Comparison of ENCODE assay signal across 28 cellular contexts in genomic region chrX:123550829-123551228, GRCh38.
"Had no signal": no experiment of that assay in that cellular context is flagged by ENCODE, and none has a peak within 500 bp of the region (broad histone marks: within the 10 kb centered on the region; RNA-seq: fewer than 3 reads in every experiment).

No MANE protein-coding gene starts in this region.

- H3K4me1 ChIP-seq: colonic mucosa, esophagus squamous epithelium, gastrocnemius medialis, heart right ventricle, left lung, lower lobe of right lung had no signal

- H3K27me3 Mint-ChIP-seq: dendritic cell treated with granulocyte-macrophage colony-stimulating factor and Interleukin-4, amounts not matched to agents 40 ng/mL and 50 ng/mL, for 4 days had no signal

- H3K27ac ChIP-seq: colonic mucosa, epithelial cell of prostate, esophagus squamous epithelium, gastrocnemius medialis, heart right ventricle, left lung, lower lobe of right lung had no signal

- H3K27ac Mint-ChIP-seq: dendritic cell treated with granulocyte-macrophage colony-stimulating factor and Interleukin-4, amounts not matched to agents 40 ng/mL and 50 ng/mL, for 4 days; effector memory CD8-positive, alpha-beta T cell; endodermal cell; mesothelial cell of epicardium; naive B cell had no signal

- H3K4me3 Mint-ChIP-seq: dendritic cell treated with granulocyte-macrophage colony-stimulating factor and Interleukin-4, amounts not matched to agents 40 ng/mL and 50 ng/mL, for 4 days; effector memory CD8-positive, alpha-beta T cell; endodermal cell; mesothelial cell of epicardium; naive B cell had no signal

- FAIRE-seq: endometrium, islet of Langerhans, keratinocyte had no signal

- H3K36me3 Mint-ChIP-seq: mesothelial cell of epicardium, naive B cell had no signal

- DNase-seq: colonic mucosa; cortex of kidney; effector CD8-positive, alpha-beta T cell; effector memory CD8-positive, alpha-beta T cell; endodermal cell; erythroblast; esophagus squamous epithelium; foreskin fibroblast; foreskin melanocyte; gastrocnemius medialis; glutamatergic neuron; head of caudate nucleus; heart right ventricle; hippocampal formation; left cardiac atrium; left lung; left ventricle myocardium superior; lower lobe of right lung; mesenchymal stem cell; mucosa of descending colon; naive B cell had no signal

- H3K36me3 ChIP-seq: colonic mucosa, esophagus squamous epithelium, gastrocnemius medialis, heart right ventricle, left lung, lower lobe of right lung had no signal

- H3K4me3 ChIP-seq: colonic mucosa, esophagus squamous epithelium, gastrocnemius medialis, heart right ventricle, left lung, lower lobe of right lung, mucosa of descending colon had no signal

- H3K4me1 Mint-ChIP-seq: endodermal cell, mesothelial cell of epicardium, naive B cell had no signal

- ATAC-seq: effector memory CD8-positive, alpha-beta T cell; esophagus mucosa; gastrocnemius medialis; heart right ventricle; left cardiac atrium; left lung; left ventricle myocardium superior; lower lobe of right lung; mucosa of descending colon had no signal

- H3K9me3 ChIP-seq: colonic mucosa, esophagus squamous epithelium, gastrocnemius medialis, heart right ventricle, left lung, lower lobe of right lung, mucosa of descending colon had no signal

- H3K27me3 ChIP-seq: colonic mucosa, esophagus squamous epithelium, gastrocnemius medialis, heart right ventricle, left lung had no signal
